In genomic region chr15:76337047-76337738, GRCh38 we compare ENCODE assay signal across 8 cellular contexts. TPM values are rescaled to one million over a fixed set of nuclear protein-coding genes. Genes with fewer than 3 reads are reported as not detected.
DNase-seq lines count a peak whose midpoint lies in the region; ATAC-seq and TF ChIP-seq lines count a peak whose summit lies in the region.

No MANE protein-coding gene starts in this region.

- peak overlapping the region; percentile 72 for H3K4me2 ChIP-seq in DOHH2 (ENCODE audit: low read length)

- TF ChIP-seq POLR2A in upper lobe of left lung (IDR thresholded peaks at IDR 0.05): no peak

- H3K27me3 Mint-ChIP-seq in activated naive CD8-positive, alpha-beta T cell treated with anti-CD3 and anti-CD28 coated beads, Interleukin-2, amount 10 ng/mL, durations not matched to agents 7 days and 5 days: peaks cover 78% of the 10 kb centered on the region
- peaks cover 73 to 79% of the 10 kb centered on the region in 2 donors for H3K27me3 Mint-ChIP-seq in natural killer cell (ENCODE audit: low read depth in 2 of 2)

- H3K27ac ChIP-seq in DOHH2 (ENCODE audit: low read depth, low read length): peak overlapping the region; percentile 41
- H3K27ac ChIP-seq in upper lobe of left lung: no peak overlapping the region

- H3K9me3 ChIP-seq in DOHH2 (ENCODE audit: control insufficient read depth, insufficient read depth, low read length) (no peaks in the 10 kb centered on the region), upper lobe of left lung (peaks cover 0 to 3% (median 0%) of the 10 kb centered on the region in 4 donors)

- DNase-seq in KBM-7: peak; percentile 85
- no peak for DNase-seq in activated naive CD8-positive, alpha-beta T cell treated with anti-CD3 and anti-CD28 coated beads, Interleukin-2, amount 10 ng/mL, durations not matched to agents 7 days and 5 days
- DNase-seq in natural killer cell: no peak
- DNase-seq in upper lobe of left lung: no peak
- no peak for DNase-seq in stimulated activated CD4-positive, alpha-beta T cell treated with anti-CD3 and anti-CD28 coated beads, Interleukin-12 subunit alpha, Interleukin-12 subunit beta, amount 100 ng/mL, for 4 hours
- no peak for DNase-seq in RKO (ENCODE audit: low spot score)

- H3K27me3 ChIP-seq in DOHH2 (ENCODE audit: control insufficient read depth, low read length): peaks cover 7% of the 10 kb centered on the region
- H3K27me3 ChIP-seq in upper lobe of left lung: peaks cover 4 to 80% (median 56%) of the 10 kb centered on the region in 4 donors

- H3K9me2 ChIP-seq in DOHH2 (replicated peaks; ENCODE audit: control insufficient read depth, low read length): no peaks in the 10 kb centered on the region

- intact Hi-C loops in natural killer cell (cut with micrococcal nuclease): no loop called here

- H3K4me3 Mint-ChIP-seq in activated naive CD8-positive, alpha-beta T cell treated with anti-CD3 and anti-CD28 coated beads, Interleukin-2, amount 10 ng/mL, durations not matched to agents 7 days and 5 days: peak overlapping the region; percentile 91
- peak overlapping the region; percentile 70 for H3K4me3 Mint-ChIP-seq in natural killer cell

- TF ChIP-seq EP300 in upper lobe of left lung (IDR thresholded peaks at IDR 0.05): no peak

- no peak for TF ChIP-seq CTCF in DOHH2 (IDR thresholded peaks at IDR 0.05; ENCODE audit: low read depth, low read length, poor library complexity, severe bottlenecking)
- no peak for TF ChIP-seq CTCF in natural killer cell (IDR thresholded peaks at IDR 0.05)
- TF ChIP-seq CTCF in upper lobe of left lung (IDR thresholded peaks at IDR 0.05): no peak

- H3K36me3 Mint-ChIP-seq in activated naive CD8-positive, alpha-beta T cell treated with anti-CD3 and anti-CD28 coated beads, Interleukin-2, amount 10 ng/mL, durations not matched to agents 7 days and 5 days: peaks cover 2% of the 10 kb centered on the region
- no peaks in the 10 kb centered on the region for H3K36me3 Mint-ChIP-seq in natural killer cell

- peaks cover 49% of the 10 kb centered on the region for H3K4me1 Mint-ChIP-seq in activated naive CD8-positive, alpha-beta T cell treated with anti-CD3 and anti-CD28 coated beads, Interleukin-2, amount 10 ng/mL, durations not matched to agents 7 days and 5 days
- peaks cover 59 to 68% of the 10 kb centered on the region in 2 donors for H3K4me1 Mint-ChIP-seq in natural killer cell

- peaks cover 42% of the 10 kb centered on the region for H3K4me1 ChIP-seq in DOHH2 (ENCODE audit: control insufficient read depth, low read length)
- H3K4me1 ChIP-seq in upper lobe of left lung: peaks cover 52 to 73% (median 56%) of the 10 kb centered on the region in 4 donors

- peaks cover 39% of the 10 kb centered on the region for H3K79me2 ChIP-seq in DOHH2 (ENCODE audit: control insufficient read depth, low read length)

- no peak for ATAC-seq in activated naive CD8-positive, alpha-beta T cell treated with anti-CD3 and anti-CD28 coated beads, Interleukin-2, amount 10 ng/mL, durations not matched to agents 7 days and 5 days (ENCODE audit: low read depth)
- ATAC-seq in natural killer cell (no peak), GM21515 (IDR thresholded peaks at IDR 0.05; ENCODE audit: unreplicated experiment) (no peak), upper lobe of left lung (ENCODE audit: low FRiP score in 2 of 2) (no peak)

- H3F3A ChIP-seq in DOHH2 (ENCODE audit: control insufficient read depth, insufficient read depth): peaks cover 10% of the 10 kb centered on the region

- in situ Hi-C loops in KBM-7 (cut with MboI; ENCODE audit: low pct_unique_long_range_greater_than_20kb, low sequenced_read_pairs): no loop called here

- H3K4me3 ChIP-seq in DOHH2 (ENCODE audit: low read length) (peak overlapping the region; percentile 90), upper lobe of left lung (peak overlapping the region in 2 of 4 donors; percentile 36 to 42)

- 12% methylated on average over 28 of the region's 28 CpGs for WGBS in upper lobe of left lung, 2 donors

- H4K20me1 ChIP-seq in DOHH2 (ENCODE audit: control insufficient read depth, insufficient read depth, low read depth, low read length): peaks cover 8% of the 10 kb centered on the region; the same call in 1 of the 2 replicates

- peak overlapping the region; percentile 58 for H3K27ac Mint-ChIP-seq in activated naive CD8-positive, alpha-beta T cell treated with anti-CD3 and anti-CD28 coated beads, Interleukin-2, amount 10 ng/mL, durations not matched to agents 7 days and 5 days
- peak overlapping the region; percentile 35 to 52 for H3K27ac Mint-ChIP-seq in natural killer cell

- peaks cover 22% of the 10 kb centered on the region for H3K36me3 ChIP-seq in DOHH2 (ENCODE audit: control insufficient read depth, low read length)
- H3K36me3 ChIP-seq in upper lobe of left lung: no peaks in the 10 kb centered on the region

- H3K9me3 Mint-ChIP-seq in activated naive CD8-positive, alpha-beta T cell treated with anti-CD3 and anti-CD28 coated beads, Interleukin-2, amount 10 ng/mL, durations not matched to agents 7 days and 5 days: no peaks in the 10 kb centered on the region
- no peaks in the 10 kb centered on the region for H3K9me3 Mint-ChIP-seq in natural killer cell

- POLR2A ChIA-PET in activated naive CD8-positive, alpha-beta T cell treated with anti-CD3 and anti-CD28 coated beads, Interleukin-2, amount 10 ng/mL, durations not matched to agents 7 days and 5 days (lab: Charles Lee): no interaction called here

RNA-seq across cellular contexts. Expression of gene ISL2, which starts 0.6 kb away (rescaled TPM):
- not detected for total RNA-seq in activated naive CD8-positive, alpha-beta T cell treated with anti-CD3 and anti-CD28 coated beads, Interleukin-2, amount 10 ng/mL, durations not matched to agents 7 days and 5 days
- not detected for total RNA-seq in natural killer cell
- 1 to 10 TPM in 1 of 6 donors, under 1 TPM in 3, not detected in 2; 0.34 to 1.8 (median 0.47) TPM for total RNA-seq in upper lobe of left lung

RNA-seq across cellular contexts. Expression of gene ETFA, which starts 25.9 kb away (rescaled TPM):
- 10 to 100 TPM; 86.1 to 87.6 TPM for total RNA-seq in activated naive CD8-positive, alpha-beta T cell treated with anti-CD3 and anti-CD28 coated beads, Interleukin-2, amount 10 ng/mL, durations not matched to agents 7 days and 5 days
- total RNA-seq in natural killer cell: 10 to 100 TPM; 71.9 to 93.1 (median 79.8) TPM
- 10 to 100 TPM; 31.6 to 82.9 (median 68.7) TPM for total RNA-seq in upper lobe of left lung
